In the genomic region with DNA sequence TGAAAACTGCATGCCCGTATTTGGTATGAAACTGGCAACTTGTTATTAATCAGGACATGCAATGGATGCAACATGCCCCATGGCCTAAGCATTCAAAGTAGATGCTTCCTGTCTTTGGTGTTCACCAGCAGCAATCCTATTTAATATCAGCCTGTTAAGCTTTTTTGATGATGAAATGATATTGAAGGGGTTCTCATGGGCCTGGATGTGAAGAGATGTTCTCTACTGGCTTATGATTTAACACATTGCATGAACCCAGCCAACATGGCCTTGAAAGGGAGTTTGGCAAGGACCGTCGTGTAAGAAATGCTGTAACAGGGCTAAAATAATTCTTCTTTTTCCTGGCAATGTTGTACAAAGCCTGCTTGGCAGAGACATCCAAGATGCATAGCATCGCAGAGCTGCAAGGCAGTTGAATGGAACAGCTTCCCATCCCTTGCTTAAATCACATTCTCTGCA, we compare ENCODE assay signal across 10 cellular contexts.
DNase-seq lines count a peak whose midpoint lies in the region; ATAC-seq and TF ChIP-seq lines count a peak whose summit lies in the region.
"Had no signal": no experiment of that assay in that cellular context is flagged by ENCODE, and none has a peak within 500 bp of the region (broad histone marks: within the 10 kb centered on the region; RNA-seq: fewer than 3 reads in every experiment).

No MANE protein-coding gene starts in this region.

- H2BK20ac ChIP-seq in IMR-90 (ENCODE audit: low read depth, low read length): no peak overlapping the region

- no peak overlapping the region for H2BK5ac ChIP-seq in IMR-90 (ENCODE audit: low read depth, low read length, poor library complexity, severe bottlenecking)
- no peak overlapping the region for H2BK5ac ChIP-seq in neuronal stem cell (ENCODE audit: low read length)

- no peak for TF ChIP-seq POLR2A in IMR-90 (IDR thresholded peaks at IDR 0.05; ENCODE audit: low read depth, low read length)

- POLR2A ChIA-PET in IMR-90 (lab: Charles Lee; ENCODE audit: unreplicated experiment): no interaction called here

- TF ChIP-seq CTCF in IMR-90 (conservative IDR thresholded peaks at IDR 0.05; ENCODE audit: low read depth, low read length): no peak

- H3K27ac ChIP-seq in IMR-90 (ENCODE audit: insufficient read depth, low read length) (no peak overlapping the region), neuronal stem cell (replicated peaks; ENCODE audit: low read length) (no peak overlapping the region)

- no peak overlapping the region for H2BK120ac ChIP-seq in IMR-90 (ENCODE audit: low read depth, low read length)
- no peak overlapping the region for H2BK120ac ChIP-seq in neuronal stem cell (ENCODE audit: low read depth, low read length)

- no peak overlapping the region for H3K56ac ChIP-seq in IMR-90 (ENCODE audit: extremely low read depth, insufficient read depth, low read length)

- H2BK12ac ChIP-seq in neuronal stem cell (ENCODE audit: low read length): no peak overlapping the region

- no CpG with 5 or more reads among the region's 4 CpGs for WGBS in IMR-90 (ENCODE audit: extremely low coverage in 2 of 2, insufficient read length in 1 of 2), 2 experiments
- WGBS in neuronal stem cell (ENCODE audit: extremely low coverage in 2 of 2, insufficient read length in 2 of 2, insufficient replicate concordance in 1 of 2), 2 donors: no CpG with 5 or more reads among the region's 4 CpGs

- H3K27me3 ChIP-seq in IMR-90 (ENCODE audit: control insufficient read depth, insufficient read depth, low read length): no peaks in the 10 kb centered on the region
- no peaks in the 10 kb centered on the region for H3K27me3 ChIP-seq in neuronal stem cell (ENCODE audit: control insufficient read depth in 3 of 3, insufficient read depth in 3 of 3, low read depth in 1 of 3, low read length in 3 of 3)

- DNase-seq in Ammon's horn (ENCODE audit: low spot score) (peak; percentile 40), IMR-90 (peak; percentile 9), fibroblast of gingiva (ENCODE audit: low read depth) (peak; percentile 89), neuronal stem cell (ENCODE audit: low spot score) (no peak), NCI-H1092 treated with DMSO at 0.1 percent for 48 hours (lab: John Stamatoyannopoulos, UW) (no peak), HPDE6-E6E7 (ENCODE audit: extremely low spot score) (no peak), SIG-M5 (lab: John Stamatoyannopoulos, UW) (no peak)
- DNase-seq: activated CD4-positive, CD25-positive, alpha-beta regulatory T cell treated with anti-CD3 and anti-CD28 coated beads, Interleukin-2, amount 50 U/mL, for 72 hours; DMS79 had no signal

- H3K4ac ChIP-seq in IMR-90 (ENCODE audit: low read depth, low read length) (no peak overlapping the region), neuronal stem cell (ENCODE audit: low read length) (no peak overlapping the region)

- H3K9ac ChIP-seq in IMR-90 (ENCODE audit: low read depth, low read length) (no peak overlapping the region), neuronal stem cell (ENCODE audit: low read depth, low read length, poor library complexity) (no peak overlapping the region)

- intact Hi-C loops in IMR-90 (cut with micrococcal nuclease): no loop called here

- H3K23ac ChIP-seq in IMR-90 (ENCODE audit: low read depth, low read length) (no peak overlapping the region), neuronal stem cell (ENCODE audit: low read depth, low read length, poor library complexity) (no peak overlapping the region)

- peak; percentile 53 for ATAC-seq in IMR-90 (ENCODE audit: low read depth)
- ATAC-seq in GM18873 (IDR thresholded peaks at IDR 0.05; ENCODE audit: low FRiP score, unreplicated experiment): no peak

- H3K4me2 ChIP-seq in IMR-90 (ENCODE audit: low read depth, low read length) (peak overlapping the region; percentile 34; the same call in 1 of the 2 replicates), neuronal stem cell (ENCODE audit: insufficient read depth, low read length, poor library complexity, severe bottlenecking) (no peak overlapping the region)

- H2AK5ac ChIP-seq in IMR-90 (ENCODE audit: low read depth, low read length) (no peak overlapping the region), neuronal stem cell (ENCODE audit: low read depth, low read length) (no peak overlapping the region)

- no peaks in the 10 kb centered on the region; the same call in 1 of the 2 replicates for H4K20me1 ChIP-seq in IMR-90 (ENCODE audit: insufficient read depth, low read length)

- H4K91ac ChIP-seq in IMR-90 (ENCODE audit: insufficient read depth, low read depth, low read length) (no peak overlapping the region), neuronal stem cell (ENCODE audit: low read depth, low read length, poor library complexity) (no peak overlapping the region)

- H4K5ac ChIP-seq in IMR-90 (ENCODE audit: low read depth, low read length): no peak overlapping the region

- H3K18ac ChIP-seq in IMR-90 (ENCODE audit: low read depth, low read length) (no peak overlapping the region), neuronal stem cell (ENCODE audit: low read length) (no peak overlapping the region)

- H4K8ac ChIP-seq in IMR-90 (ENCODE audit: low read depth in 2 of 2, low read length in 2 of 2) (0 out of 4 replicates have a peak overlapping the region, but pooled peaks of 1 of the 2 experiments have one; percentile 23), neuronal stem cell (ENCODE audit: low read depth, low read length) (no peak overlapping the region)

- no peak overlapping the region for H2AK9ac ChIP-seq in IMR-90 (replicated peaks; ENCODE audit: low read depth, low read length, poor library complexity)

- no peak overlapping the region for H3K14ac ChIP-seq in IMR-90 (replicated peaks; ENCODE audit: low read depth, low read length)
- H3K14ac ChIP-seq in neuronal stem cell (ENCODE audit: low read length): no peak overlapping the region

- BruUV-seq in IMR-90 (replicated peaks; lab: Mats Ljungman, UMichigan): no TSS peak

- H3K79me1 ChIP-seq in IMR-90 (ENCODE audit: low read depth in 1 of 2, low read length in 2 of 2) (0 out of 4 replicates have a peak, but pooled peaks cover 3 to 4% of the 10 kb centered on the region in 2 experiments), neuronal stem cell (ENCODE audit: low read depth, low read length) (no peaks in the 10 kb centered on the region)

- H3K36me3 ChIP-seq in IMR-90 (ENCODE audit: control insufficient read depth, insufficient read depth, low read length): peaks cover 10% of the 10 kb centered on the region
- H3K36me3 ChIP-seq in neuronal stem cell (replicated peaks in 1 of 2; ENCODE audit: control insufficient read depth in 2 of 2, insufficient read depth in 2 of 2, low read length in 2 of 2): no peaks in the 10 kb centered on the region

- no peak overlapping the region for H3K4me3 ChIP-seq in IMR-90 (ENCODE audit: insufficient read depth, low read depth, low read length)
- no peak overlapping the region for H3K4me3 ChIP-seq in neuronal stem cell (ENCODE audit: low read length in 2 of 2)

- H3K4me1 ChIP-seq in IMR-90 (ENCODE audit: control insufficient read depth, insufficient read depth, low read length) (peaks cover 10% of the 10 kb centered on the region), neuronal stem cell (ENCODE audit: control insufficient read depth in 2 of 2, insufficient read depth in 1 of 2, low read depth in 1 of 2, low read length in 2 of 2) (peaks cover 0 to 4% of the 10 kb centered on the region in 2 donors)

- H2AFZ ChIP-seq in IMR-90 (replicated peaks; ENCODE audit: low read length, poor library complexity) (no peak overlapping the region), neuronal stem cell (ENCODE audit: low read length) (peak overlapping the region; percentile 48)

- dilution Hi-C loops in IMR-90 (cut with HindIII; ENCODE audit: low sequenced_read_pairs, unreplicated experiment): no loop called here

- in situ Hi-C loops in IMR-90 (cut with MboI; ENCODE audit: low sequenced_read_pairs): loop anchor here (10.0 kb wide), 1 partner anchor 708 kb away; no protein-coding TSS in a partner anchor

- H2BK15ac ChIP-seq in IMR-90 (ENCODE audit: low read depth, low read length) (no peak overlapping the region), neuronal stem cell (ENCODE audit: low read length) (no peak overlapping the region)

- no peak for TF ChIP-seq RAD21 in IMR-90 (IDR thresholded peaks at IDR 0.05; ENCODE audit: low read length)

- H3K9me3 ChIP-seq in IMR-90 (ENCODE audit: control insufficient read depth, insufficient read depth, low read length) (no peaks in the 10 kb centered on the region), neuronal stem cell (replicated peaks in 1 of 2; ENCODE audit: control insufficient read depth in 2 of 2, insufficient read depth in 1 of 2, low read depth in 1 of 2, low read length in 2 of 2) (no peaks in the 10 kb centered on the region)

- peaks cover 3% of the 10 kb centered on the region; the same call in 1 of the 2 replicates for H3K9me1 ChIP-seq in IMR-90 (ENCODE audit: insufficient read depth, low read length)

- CTCF ChIA-PET in IMR-90 (lab: Yijun Ruan, JAX): no interaction called here

TF ChIP-seq in IMR-90, 13 proteins besides CTCF, POLR2A, EP300 and RAD21:
- TF ChIP-seq CEBPB (IDR thresholded peaks at IDR 0.05; ENCODE audit: low read depth, low read length) (0 out of 2 replicates have a peak, but pooled peaks have one; percentile 3), CHD1 (IDR thresholded peaks at IDR 0.05; ENCODE audit: low read depth, low read length) (no peak)

Comparison
In these comparisons a context has a peak if more than half of its experiments do, and no peak if none do; other contexts are left out.
1. DNase-seq: peak in Ammon's horn (single experiment), IMR-90 (single experiment) and fibroblast of gingiva (single experiment); none in neuronal stem cell (single experiment), NCI-H1092 treated with DMSO at 0.1 percent for 48 hours (single experiment), HPDE6-E6E7 (single experiment) and SIG-M5 (single experiment).